ENCODE assay signal across 21 cellular contexts in genomic region chr2:237450583-237450982, GRCh38. TPM values are rescaled to one million over a fixed set of nuclear protein-coding genes. Genes with fewer than 3 reads are reported as not detected.
A peak's percentile ranks its signal among the peaks of the same experiment; 100 is the strongest.
DNase-seq lines count a peak whose midpoint lies in the region; ATAC-seq and TF ChIP-seq lines count a peak whose summit lies in the region.
"Had no signal": no experiment of that assay in that cellular context is flagged by ENCODE, and none has a peak within 500 bp of the region (broad histone marks: within the 10 kb centered on the region; RNA-seq: fewer than 3 reads in every experiment).

No MANE protein-coding gene starts in this region.

- no peak overlapping the region for H2AFZ ChIP-seq in neuronal stem cell (ENCODE audit: low read length)
- H2AFZ ChIP-seq: GM23248 had no signal

- peaks cover 8% of the 10 kb centered on the region for H3K27me3 ChIP-seq in left ventricle myocardium inferior (ENCODE audit: low read depth)
- no peaks in the 10 kb centered on the region for H3K27me3 ChIP-seq in esophagus muscularis mucosa
- peaks cover 0 to 3% (median 0%) of the 10 kb centered on the region in 3 experiments for H3K27me3 ChIP-seq in neuronal stem cell (ENCODE audit: control insufficient read depth in 3 of 3, insufficient read depth in 3 of 3, low read depth in 1 of 3, low read length in 3 of 3)
- peaks cover 3% of the 10 kb centered on the region for H3K27me3 ChIP-seq in foreskin keratinocyte
- H3K27me3 ChIP-seq: BE2C had no signal

- no peak overlapping the region for H3K4me2 ChIP-seq in neuronal stem cell (ENCODE audit: insufficient read depth, low read length, poor library complexity, severe bottlenecking)

- TF ChIP-seq POLR2A in esophagus muscularis mucosa (IDR thresholded peaks at IDR 0.05; ENCODE audit: low read depth): no peak

- no peaks in the 10 kb centered on the region for H3K79me1 ChIP-seq in neuronal stem cell (ENCODE audit: low read depth, low read length)

- peak overlapping the region; percentile 82 for H2BK12ac ChIP-seq in neuronal stem cell (ENCODE audit: low read length)

- H3K4me1 ChIP-seq in left ventricle myocardium inferior (peaks cover 60% of the 10 kb centered on the region), esophagus muscularis mucosa (peaks cover 23 to 36% (median 33%) of the 10 kb centered on the region in 4 donors), neuronal stem cell (ENCODE audit: control insufficient read depth in 2 of 2, insufficient read depth in 1 of 2, low read depth in 1 of 2, low read length in 2 of 2) (no peaks in the 10 kb centered on the region), foreskin keratinocyte (no peaks in the 10 kb centered on the region)
- H3K4me1 ChIP-seq: BE2C had no signal

- H2AK5ac ChIP-seq in neuronal stem cell (ENCODE audit: low read depth, low read length): peak overlapping the region; percentile 64

- peak overlapping the region; percentile 90 for H3K27ac ChIP-seq in left ventricle myocardium inferior (replicated peaks)
- H3K27ac ChIP-seq in esophagus muscularis mucosa (replicated peaks in 1 of 4): peak overlapping the region in 3 of 4 donors; percentile 63 to 76 (median 70)
- H3K27ac ChIP-seq in neuronal stem cell (replicated peaks; ENCODE audit: low read length): no peak overlapping the region
- H3K27ac ChIP-seq in foreskin keratinocyte: no peak overlapping the region
- H3K27ac ChIP-seq: GM23248 had no signal

- intact Hi-C loops in left ventricle myocardium inferior (cut with micrococcal nuclease) (no loop called here), left cardiac atrium (cut with DNase I) (no loop called here), esophagus muscularis mucosa (cut with DNase I) (no loop called here)

- H3K4me3 ChIP-seq in left ventricle myocardium inferior (no peak overlapping the region), esophagus muscularis mucosa (no peak overlapping the region), neuronal stem cell (ENCODE audit: low read length in 2 of 2) (no peak overlapping the region)
- H3K4me3 ChIP-seq: GM23248, K562 had no signal

- no peak for DNase-seq in left ventricle myocardium inferior
- no peak for DNase-seq in left cardiac atrium
- no peak for DNase-seq in esophagus muscularis mucosa (ENCODE audit: extremely low spot score)
- DNase-seq in neuronal stem cell (ENCODE audit: low spot score): no peak
- no peak for DNase-seq in NCI-H128 (lab: John Stamatoyannopoulos, UW; ENCODE audit: unreplicated experiment)
- DNase-seq in foreskin keratinocyte: no peak
- DNase-seq in stimulated activated CD4-positive, alpha-beta T cell treated with anti-CD3 and anti-CD28 coated beads, Interleukin-4, amount 100 ng/mL, for 1 hour: no peak
- DNase-seq: BE2C; CD4-positive, alpha-beta memory T cell; GF-D8; GM23248; HCEC 1CT; NCI-H1105; NCI-H1694 treated with DMSO at 0.1 percent for 48 hours; NCI-H2107; NCI-H510A treated with DMSO at 0.1 percent for 48 hours; NCI-H774; Right ventricle myocardium superior had no signal

- H2BK5ac ChIP-seq in neuronal stem cell (ENCODE audit: low read length): no peak overlapping the region

- no peak for ATAC-seq in left cardiac atrium
- ATAC-seq in foreskin keratinocyte: no peak
- no peak for ATAC-seq in GM21619 (IDR thresholded peaks at IDR 0.05; ENCODE audit: unreplicated experiment)
- ATAC-seq: K562 had no signal

- TF ChIP-seq CTCF in left ventricle myocardium inferior (IDR thresholded peaks at IDR 0.05; ENCODE audit: borderline replicate concordance): no peak
- no peak for TF ChIP-seq CTCF in esophagus muscularis mucosa (IDR thresholded peaks at IDR 0.05)
- no peak for TF ChIP-seq CTCF in foreskin keratinocyte (conservative IDR thresholded peaks at IDR 0.05)

- 94% methylated on average over 8 of the region's 13 CpGs for WGBS in esophagus muscularis mucosa
- WGBS in neuronal stem cell (ENCODE audit: extremely low coverage in 2 of 2, insufficient read length in 2 of 2, insufficient replicate concordance in 1 of 2), 2 donors: no CpG with 5 or more reads among the region's 13 CpGs

- peak overlapping the region; percentile 97 for H3K14ac ChIP-seq in neuronal stem cell (ENCODE audit: low read length)

- H4K8ac ChIP-seq in neuronal stem cell (ENCODE audit: low read depth, low read length): no peak overlapping the region

- peak overlapping the region; percentile 63 for H3K9ac ChIP-seq in neuronal stem cell (ENCODE audit: low read depth, low read length, poor library complexity)
- H3K9ac ChIP-seq: GM23248 had no signal

- no peak overlapping the region for H2BK120ac ChIP-seq in neuronal stem cell (ENCODE audit: low read depth, low read length)

- no peak overlapping the region for H3K4ac ChIP-seq in neuronal stem cell (ENCODE audit: low read length)

- H3K23ac ChIP-seq in neuronal stem cell (ENCODE audit: low read depth, low read length, poor library complexity): no peak overlapping the region

- H4K91ac ChIP-seq in neuronal stem cell (ENCODE audit: low read depth, low read length, poor library complexity): no peak overlapping the region

- TF ChIP-seq EP300 in esophagus muscularis mucosa (IDR thresholded peaks at IDR 0.05): no peak

- no peak overlapping the region for H2BK15ac ChIP-seq in neuronal stem cell (ENCODE audit: low read length)

- H3K9me3 ChIP-seq in left ventricle myocardium inferior (replicated peaks) (no peaks in the 10 kb centered on the region), esophagus muscularis mucosa (no peaks in the 10 kb centered on the region), neuronal stem cell (replicated peaks in 1 of 2; ENCODE audit: control insufficient read depth in 2 of 2, insufficient read depth in 1 of 2, low read depth in 1 of 2, low read length in 2 of 2) (no peaks in the 10 kb centered on the region)
- H3K9me3 ChIP-seq: BE2C had no signal

- peak overlapping the region; percentile 69 for H3K18ac ChIP-seq in neuronal stem cell (ENCODE audit: low read length)

- H3K36me3 ChIP-seq in left ventricle myocardium inferior: no peaks in the 10 kb centered on the region
- no peaks in the 10 kb centered on the region for H3K36me3 ChIP-seq in esophagus muscularis mucosa
- H3K36me3 ChIP-seq in neuronal stem cell (replicated peaks in 1 of 2; ENCODE audit: control insufficient read depth in 2 of 2, insufficient read depth in 2 of 2, low read length in 2 of 2): no peaks in the 10 kb centered on the region
- H3K36me3 ChIP-seq: BE2C had no signal

RNA-seq across cellular contexts. Expression of gene MLPH, which starts 36.5 kb away (rescaled TPM):
- total RNA-seq in left ventricle myocardium inferior (73.5 TPM), left cardiac atrium (100 to 1,000 TPM in 1 of 2 donors, 10 to 100 TPM in 1; 91.5 to 121 TPM), esophagus muscularis mucosa (1 to 10 TPM; 5.3 to 8.7 (median 7.8) TPM), foreskin keratinocyte (0.63 and 0.65 TPM in 2 replicates)
- polyA plus RNA-seq in neuronal stem cell (2013, experiment 1 of 2): 0.03 TPM
- 0.08 TPM for polyA plus RNA-seq in neuronal stem cell (2013, experiment 2 of 2)
- polyA plus RNA-seq in foreskin keratinocyte: 0.54 and 0.55 TPM in 2 replicates
- total RNA-seq: CD4-positive, alpha-beta memory T cell; OCI-LY7 had no signal
- polyA plus RNA-seq: CD4-positive, alpha-beta memory T cell; K562 had no signal

RNA-seq across cellular contexts. Expression of gene COL6A3, which starts 36.6 kb away (rescaled TPM):
- total RNA-seq in left ventricle myocardium inferior (57.1 TPM), left cardiac atrium (100 to 1,000 TPM; 145 to 186 TPM), esophagus muscularis mucosa (100 to 1,000 TPM in 3 of 4 donors, 10 to 100 TPM in 1; 96.2 to 350 (median 192) TPM), foreskin keratinocyte (0.03 TPM in 1 of 2 replicates, not detected in the other)
- 0.07 TPM for polyA plus RNA-seq in neuronal stem cell (2013, experiment 1 of 2)
- polyA plus RNA-seq in neuronal stem cell (2013, experiment 2 of 2): 0.08 TPM
- not detected in 2 replicates for polyA plus RNA-seq in foreskin keratinocyte
- total RNA-seq: OCI-LY7 had no signal

Comparison
In these comparisons a context has a peak if more than half of its experiments do, and no peak if none do; other contexts are left out.
1. H3K27ac ChIP-seq: peak in left ventricle myocardium inferior (single experiment) and esophagus muscularis mucosa (3 of 4); none in neuronal stem cell (single experiment) and foreskin keratinocyte (single experiment).
2. RNA of gene COL6A3, which starts 36.6 kb away (total RNA-seq): 96.2 to 350 TPM in esophagus muscularis mucosa, 145 to 186 TPM in left cardiac atrium and 57.1 TPM in left ventricle myocardium inferior (single experiment); 0.03 TPM in foreskin keratinocyte; every median in the first group is over 10 times any median in the second.